9 cellular contexts compared by ENCODE assay signal in genomic region chr4:156968479-156968984, GRCh38. TPM values are rescaled to one million over a fixed set of nuclear protein-coding genes. Genes with fewer than 3 reads are reported as not detected.
DNase-seq lines count a peak whose midpoint lies in the region; ATAC-seq lines count a peak whose summit lies in the region.
"Had no signal": no experiment of that assay in that cellular context is flagged by ENCODE, and none has a peak within 500 bp of the region (broad histone marks: within the 10 kb centered on the region; RNA-seq: fewer than 3 reads in every experiment).

No MANE protein-coding gene starts in this region.

- H3K27me3 ChIP-seq in subcutaneous abdominal adipose tissue (ENCODE audit: control insufficient read depth in 5 of 5, insufficient read depth in 4 of 5, low read length in 5 of 5), result no peaks in the 10 kb centered on the region

- DNase-seq in D341Med (ENCODE audit: low spot score) (peak; percentile 58), NOMO-1 treated with dmso at 0.1 percent for 144 hours (lab: John Stamatoyannopoulos, UW; ENCODE audit: unreplicated experiment) (peak; percentile 93), caudate nucleus (lab: John Stamatoyannopoulos, UW) (peak in 40 of 61 donors; percentile 0 to 75 (median 27)), left lobe of liver (ENCODE audit: low spot score) (peak; percentile 53), HuH-7 (ENCODE audit: low spot score) (no peak)

- H3K9me3 ChIP-seq in subcutaneous abdominal adipose tissue (ENCODE audit: control insufficient read depth in 5 of 5, low read length in 5 of 5), result no peaks in the 10 kb centered on the region

- no peaks in the 10 kb centered on the region for H3K36me3 ChIP-seq in subcutaneous abdominal adipose tissue (ENCODE audit: control insufficient read depth in 5 of 5, insufficient read depth in 5 of 5, low read length in 5 of 5)

- H3K27ac ChIP-seq in caudate nucleus (ENCODE audit: low read depth, low read length) (no peak overlapping the region), subcutaneous abdominal adipose tissue (ENCODE audit: low read depth, low read length) (peak overlapping the region; percentile 91)

- ATAC-seq in GM19328 (IDR thresholded peaks at IDR 0.05; ENCODE audit: unreplicated experiment) (peak; percentile 77), HG03457 (IDR thresholded peaks at IDR 0.05; ENCODE audit: unreplicated experiment) (peak; percentile 77), left lobe of liver (peak; percentile 36)

- H3K4me1 ChIP-seq in subcutaneous abdominal adipose tissue (ENCODE audit: control insufficient read depth in 5 of 5, insufficient read depth in 5 of 5, low read length in 5 of 5), result peaks cover 6 to 55% (median 48%) of the 10 kb centered on the region in 5 donors

- H3K9ac ChIP-seq in subcutaneous abdominal adipose tissue (ENCODE audit: low read length in 5 of 5), result peak overlapping the region in 2 of 5 donors; percentile 18 to 65

- H3K4me3 ChIP-seq in subcutaneous abdominal adipose tissue (ENCODE audit: low read depth in 1 of 5, low read length in 5 of 5), result peak overlapping the region; percentile 79 to 97 (median 92)

RNA-seq across cellular contexts. Expression of gene PDGFC, which starts 3.1 kb away (rescaled TPM):
- 9.1 TPM for total RNA-seq in left lobe of liver
- total RNA-seq: activated naive CD4-positive, alpha-beta T cell treated with anti-CD3 and anti-CD28 coated beads, Interleukin-2, amount 50 U/mL, for 72 hours had no signal
